ENCODE assay signal across 11 cellular contexts in genomic region chr3:112115161-112115739, GRCh38.
A peak's percentile ranks its signal among the peaks of the same experiment; 100 is the strongest.
DNase-seq lines count a peak whose midpoint lies in the region; ATAC-seq and TF ChIP-seq lines count a peak whose summit lies in the region.
"Had no signal": no experiment of that assay in that cellular context is flagged by ENCODE, and none has a peak within 500 bp of the region (broad histone marks: within the 10 kb centered on the region; RNA-seq: fewer than 3 reads in every experiment).

No MANE protein-coding gene starts in this region.

- H3K4me3 Mint-ChIP-seq in nephron = peak overlapping the region in 2 of 3 experiments; percentile 5 to 10

- DNase-seq in NCI-H82 treated with DMSO at 0.1 percent for 48 hours (lab: John Stamatoyannopoulos, UW; ENCODE audit: unreplicated experiment) (no peak), SKM-1 (lab: John Stamatoyannopoulos, UW; ENCODE audit: unreplicated experiment) (no peak)
- DNase-seq: activated CD8-positive, alpha-beta memory T cell treated with anti-CD3 and anti-CD28 coated beads, Interleukin-2, amount 50 U/mL, for 48 hours; DMS79 treated with DMSO at 0.1 percent for 48 hours; NCI-H1105 had no signal

- ATAC-seq in GM18517 (IDR thresholded peaks at IDR 0.05; ENCODE audit: unreplicated experiment) (peak; percentile 24), GM21447 (IDR thresholded peaks at IDR 0.05; ENCODE audit: unreplicated experiment) (peak; percentile 32), HG03175 (IDR thresholded peaks at IDR 0.05; ENCODE audit: unreplicated experiment) (peak; percentile 24), GM19397 (IDR thresholded peaks at IDR 0.05; ENCODE audit: unreplicated experiment) (no peak)
- ATAC-seq: gastroesophageal sphincter had no signal

- no peak for TF ChIP-seq CTCF in nephron (IDR thresholded peaks at IDR 0.05; ENCODE audit: unreplicated experiment in 3 of 3)

- H3K27ac Mint-ChIP-seq in nephron = peak overlapping the region; percentile 67 to 77 (median 75)

- peaks cover 43% of the 10 kb centered on the region for H3K4me1 Mint-ChIP-seq in nephron

- H3K27me3 Mint-ChIP-seq in nephron (ENCODE audit: low read depth) = peaks cover 3% of the 10 kb centered on the region

- H3K9me3 Mint-ChIP-seq in nephron = no peaks in the 10 kb centered on the region

- H3K36me3 Mint-ChIP-seq in nephron (ENCODE audit: low read depth) = peaks cover 17% of the 10 kb centered on the region
